Comparison of ENCODE assay signal across 7 cellular contexts in genomic region chrX:74343970-74344622, GRCh38. TPM values are rescaled to one million over a fixed set of nuclear protein-coding genes. Genes with fewer than 3 reads are reported as not detected.
DNase-seq lines count a peak whose midpoint lies in the region; ATAC-seq and TF ChIP-seq lines count a peak whose summit lies in the region.

No MANE protein-coding gene starts in this region.

- ATAC-seq in GM23338 (peak; percentile 95), Panc1 (peak; percentile 99), left cardiac atrium (peak; percentile 78 to 96)

- H3K9me2 ChIP-seq in GM23338 (ENCODE audit: insufficient read depth) = 0 out of 2 replicates have a peak, but pooled peaks cover 2% of the 10 kb centered on the region

- no peak overlapping the region for H3K4me2 ChIP-seq in GM23338

- no peaks in the 10 kb centered on the region for H3F3A ChIP-seq in GM23338 (replicated peaks; ENCODE audit: low read depth)

- H3K27me3 Mint-ChIP-seq in GM23338 (ENCODE audit: insufficient read depth, low read depth, poor library complexity) = no peaks in the 10 kb centered on the region

- TF ChIP-seq CTCF in GM06990 (IDR thresholded peaks at IDR 0.05; ENCODE audit: insufficient read depth, low read length, poor library complexity, severe bottlenecking) = peak; percentile 74
- peak; percentile 71 to 85 for TF ChIP-seq CTCF in GM23338 (conservative IDR thresholded peaks at IDR 0.05; ENCODE audit: low read depth in 2 of 2)
- TF ChIP-seq CTCF in LNCAP (IDR thresholded peaks at IDR 0.05) = peak; percentile 49; the same call in 1 of the 2 replicates
- TF ChIP-seq CTCF in Panc1 (IDR thresholded peaks at IDR 0.05) = peak; percentile 81
- TF ChIP-seq CTCF in adrenal gland (IDR thresholded peaks at IDR 0.05) = peak; percentile 50 to 69 (median 60)

- no peak overlapping the region for H3K27ac ChIP-seq in GM23338 (ENCODE audit: low read depth)
- H3K27ac ChIP-seq in Panc1 (ENCODE audit: low read length) = peak overlapping the region; percentile 87
- H3K27ac ChIP-seq in adrenal gland = no peak overlapping the region

- H3K36me3 ChIP-seq in GM06990 (ENCODE audit: control insufficient read depth, insufficient read depth, low read length) (no peaks in the 10 kb centered on the region), GM23338 (ENCODE audit: insufficient read depth) (no peaks in the 10 kb centered on the region), Panc1 (ENCODE audit: control insufficient read depth, insufficient read depth, low read length) (no peaks in the 10 kb centered on the region), adrenal gland (replicated peaks in 1 of 2) (no peaks in the 10 kb centered on the region)

- peaks cover 16% of the 10 kb centered on the region; the same call in 2 of the 3 replicates for H3K36me3 Mint-ChIP-seq in GM23338 (ENCODE audit: low read depth)

- CTCF ChIA-PET in Panc1 (lab: Charles Lee) = interaction anchor here (0.6 kb wide), 1 partner anchor 120 kb away, joined by 4 read pairs; no protein-coding TSS in a partner anchor

- H4K20me1 ChIP-seq in GM23338 (replicated peaks; ENCODE audit: insufficient read depth) = no peaks in the 10 kb centered on the region

- H3K27ac Mint-ChIP-seq in GM23338 = peak overlapping the region; percentile 28; the same call in 1 of the 2 replicates

- intact Hi-C loops in Panc1 (cut with micrococcal nuclease; ENCODE audit: unreplicated experiment) = loop anchor here (2.0 kb wide), 1 partner anchor 51 kb away; no protein-coding TSS in a partner anchor
- intact Hi-C loops in adrenal gland (cut with DNase I) = loop anchor here in 1 of 2 donors (10.0 kb wide), 2 partner anchors 209 to 489 kb away; partner anchors contain the start of gene XIST
- intact Hi-C loops in left cardiac atrium (cut with DNase I) = loop anchor here (5.0 to 10.0 kb wide), 2 partner anchors 487 to 489 kb away; partner anchors contain the start of gene XIST (in 1 of the 2)

- POLR2A ChIA-PET in Panc1 (lab: Charles Lee) = interaction anchor here (0.7 kb wide), 1 partner anchor 60 kb away, joined by 4 read pairs; no protein-coding TSS in a partner anchor

- 30 to 55% (median 51%) methylated on average over 3 to 5 of the region's 5 CpGs for WGBS in adrenal gland, 4 donors

- H3K4me3 Mint-ChIP-seq in GM23338 = no peak overlapping the region

- no peaks in the 10 kb centered on the region for H3K79me2 ChIP-seq in GM23338 (replicated peaks; ENCODE audit: insufficient read depth)

- peaks cover 11% of the 10 kb centered on the region; the same call in 2 of the 3 replicates for H3K9me3 Mint-ChIP-seq in GM23338

- H3K4me1 Mint-ChIP-seq in GM23338 = peaks cover 16% of the 10 kb centered on the region

- in situ Hi-C loops in Panc1 (cut with HindIII; ENCODE audit: low pct_unique_long_range_greater_than_20kb, low sequenced_read_pairs) = no loop called here

- H3K9me3 ChIP-seq in Panc1 (ENCODE audit: control insufficient read depth, insufficient read depth, low read depth, low read length) = peaks cover 7% of the 10 kb centered on the region; the same call in 1 of the 2 replicates
- H3K9me3 ChIP-seq in adrenal gland (replicated peaks in 1 of 3) = no peaks in the 10 kb centered on the region

- H3K4me3 ChIP-seq in GM06990 (replicated peaks; ENCODE audit: low read depth, low read length) (no peak overlapping the region), GM23338 (no peak overlapping the region), Panc1 (ENCODE audit: low read depth in 2 of 2, low read length in 2 of 2) (no peak overlapping the region), adrenal gland (no peak overlapping the region)

- no TSS peak for BruUV-seq in Panc1 (replicated peaks; lab: Mats Ljungman, UMichigan)

- DNase-seq in GM06990 (ENCODE audit: extremely low read depth, insufficient read length) (peak; percentile 15), GM23338 (ENCODE audit: low spot score) (peak; percentile 92), Panc1 (ENCODE audit: low read depth, low spot score) (peak; percentile 90), adrenal gland (peak; percentile 53 to 79 (median 74)), left cardiac atrium (peak; percentile 53), retina (peak; percentile 49)

- TF ChIP-seq POLR2A in adrenal gland (IDR thresholded peaks at IDR 0.05) = no peak

- H3K4me1 ChIP-seq in GM23338 (ENCODE audit: insufficient read depth) = peaks cover 15% of the 10 kb centered on the region; the same call in 1 of the 2 replicates
- peaks cover 14% of the 10 kb centered on the region for H3K4me1 ChIP-seq in Panc1 (ENCODE audit: control insufficient read depth, insufficient read depth, low read length)
- no peaks in the 10 kb centered on the region for H3K4me1 ChIP-seq in adrenal gland (replicated peaks in 1 of 2)

- no peak overlapping the region for H2AFZ ChIP-seq in GM23338

- no peaks in the 10 kb centered on the region for H3K27me3 ChIP-seq in GM06990 (replicated peaks; ENCODE audit: control insufficient read depth, insufficient read depth, low read length)
- H3K27me3 ChIP-seq in GM23338 (ENCODE audit: insufficient read depth) = no peaks in the 10 kb centered on the region
- no peaks in the 10 kb centered on the region for H3K27me3 ChIP-seq in Panc1 (ENCODE audit: control insufficient read depth, insufficient read depth, low read length)
- H3K27me3 ChIP-seq in adrenal gland = peaks cover 9% of the 10 kb centered on the region

TF ChIP-seq in GM23338, 12 proteins besides CTCF, POLR2A, EP300 and RAD21:
- TF ChIP-seq ZNF114 (CRISPR knock-in tag; IDR thresholded peaks at IDR 0.05) (no peak), JUNB (IDR thresholded peaks at IDR 0.05; ENCODE audit: unreplicated experiment) (no peak), ETS1 (IDR thresholded peaks at IDR 0.05) (peak; percentile 55; the same call in 1 of the 2 replicates), NANOG (IDR thresholded peaks at IDR 0.05; ENCODE audit: borderline replicate concordance) (no peak), EZH2phosphoT487 (IDR thresholded peaks at IDR 0.05; ENCODE audit: unreplicated experiment) (no peak), ZNF331 (CRISPR knock-in tag; IDR thresholded peaks at IDR 0.05; ENCODE audit: low read depth) (no peak), STAT1 (IDR thresholded peaks at IDR 0.05; ENCODE audit: unreplicated experiment) (no peak)

RNA-seq across cellular contexts. Expression of gene ZCCHC13, which starts 40.1 kb away (rescaled TPM):
- not detected in 2 replicates for total RNA-seq in GM23338 (2014; rRNA removed; shearing (Covaris generic))
- polyA plus RNA-seq in GM23338 (2016; fragmentation: Nextera tagmentation; extraction: Ambion mirVana) (not detected in 2 replicates), adrenal gland (not detected)
- total RNA-seq in Panc1 (2021; ENCODE audit: unreplicated experiment) (not detected), adrenal gland (not detected), left cardiac atrium (not detected)
- polyA plus RNA-seq in Panc1 (2012; ENCODE audit: insufficient read length) = not detected

Comparison
In these comparisons a context has a peak if more than half of its experiments do, and no peak if none do; other contexts are left out.
1. DNase-seq: peak in every context shown above with its lines; median percentile 92 in GM23338; 90 in Panc1; 74 in adrenal gland; 53 in left cardiac atrium; 49 in retina; 15 in GM06990.